In the genomic region with DNA sequence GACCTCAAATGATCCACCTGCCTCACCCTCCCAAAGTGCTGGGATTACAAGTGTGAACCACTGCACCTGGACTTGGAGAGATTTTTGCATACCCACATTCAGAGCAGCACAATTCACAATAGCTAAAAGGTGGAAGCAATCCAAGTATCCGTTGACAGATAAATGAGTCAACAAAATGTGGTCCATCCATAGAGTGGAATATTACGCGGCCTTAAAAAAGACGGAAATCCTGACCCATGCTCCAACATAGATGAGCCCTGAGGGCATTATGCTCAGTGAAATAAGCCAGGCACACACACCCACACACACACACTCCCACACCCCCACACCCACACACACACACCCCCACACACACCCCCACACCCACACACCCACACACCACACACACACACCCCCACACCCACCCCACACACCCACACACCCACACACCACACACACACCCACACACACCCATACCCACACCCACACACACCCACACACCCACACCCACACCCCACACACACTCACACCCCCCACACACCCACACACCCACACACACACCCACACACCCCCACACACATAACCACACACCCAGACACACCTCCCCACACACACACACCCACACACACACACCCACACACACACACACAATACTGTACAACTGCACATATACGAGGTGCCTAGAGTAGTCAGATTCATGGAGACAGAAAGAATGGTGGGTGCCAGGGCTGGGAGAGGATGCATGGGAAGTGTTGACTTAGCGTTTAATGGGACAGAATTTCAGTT, we compare ENCODE assay signal across 1 cellular context.
TF ChIP-seq lines count a peak whose summit lies in the region.

No MANE protein-coding gene starts in this region.

TF ChIP-seq in GM12878, 131 proteins besides CTCF, POLR2A, EP300 and RAD21:
- TF ChIP-seq SUPT20H (IDR thresholded peaks at IDR 0.05; ENCODE audit: borderline replicate concordance, control insufficient read depth, low read depth, low read length), result no peak
- TF ChIP-seq, protein P1, sequence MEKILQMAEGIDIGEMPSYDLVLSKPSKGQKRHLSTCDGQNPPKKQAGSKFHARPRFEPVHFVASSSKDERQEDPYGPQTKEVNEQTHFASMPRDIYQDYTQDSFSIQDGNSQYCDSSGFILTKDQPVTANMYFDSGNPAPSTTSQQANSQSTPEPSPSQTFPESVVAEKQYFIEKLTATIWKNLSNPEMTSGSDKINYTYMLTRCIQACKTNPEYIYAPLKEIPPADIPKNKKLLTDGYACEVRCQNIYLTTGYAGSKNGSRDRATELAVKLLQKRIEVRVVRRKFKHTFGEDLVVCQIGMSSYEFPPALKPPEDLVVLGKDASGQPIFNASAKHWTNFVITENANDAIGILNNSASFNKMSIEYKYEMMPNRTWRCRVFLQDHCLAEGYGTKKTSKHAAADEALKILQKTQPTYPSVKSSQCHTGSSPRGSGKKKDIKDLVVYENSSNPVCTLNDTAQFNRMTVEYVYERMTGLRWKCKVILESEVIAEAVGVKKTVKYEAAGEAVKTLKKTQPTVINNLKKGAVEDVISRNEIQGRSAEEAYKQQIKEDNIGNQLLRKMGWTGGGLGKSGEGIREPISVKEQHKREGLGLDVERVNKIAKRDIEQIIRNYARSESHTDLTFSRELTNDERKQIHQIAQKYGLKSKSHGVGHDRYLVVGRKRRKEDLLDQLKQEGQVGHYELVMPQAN (conservative IDR thresholded peaks at IDR 0.05), result no peak
- TF ChIP-seq, protein P2, sequence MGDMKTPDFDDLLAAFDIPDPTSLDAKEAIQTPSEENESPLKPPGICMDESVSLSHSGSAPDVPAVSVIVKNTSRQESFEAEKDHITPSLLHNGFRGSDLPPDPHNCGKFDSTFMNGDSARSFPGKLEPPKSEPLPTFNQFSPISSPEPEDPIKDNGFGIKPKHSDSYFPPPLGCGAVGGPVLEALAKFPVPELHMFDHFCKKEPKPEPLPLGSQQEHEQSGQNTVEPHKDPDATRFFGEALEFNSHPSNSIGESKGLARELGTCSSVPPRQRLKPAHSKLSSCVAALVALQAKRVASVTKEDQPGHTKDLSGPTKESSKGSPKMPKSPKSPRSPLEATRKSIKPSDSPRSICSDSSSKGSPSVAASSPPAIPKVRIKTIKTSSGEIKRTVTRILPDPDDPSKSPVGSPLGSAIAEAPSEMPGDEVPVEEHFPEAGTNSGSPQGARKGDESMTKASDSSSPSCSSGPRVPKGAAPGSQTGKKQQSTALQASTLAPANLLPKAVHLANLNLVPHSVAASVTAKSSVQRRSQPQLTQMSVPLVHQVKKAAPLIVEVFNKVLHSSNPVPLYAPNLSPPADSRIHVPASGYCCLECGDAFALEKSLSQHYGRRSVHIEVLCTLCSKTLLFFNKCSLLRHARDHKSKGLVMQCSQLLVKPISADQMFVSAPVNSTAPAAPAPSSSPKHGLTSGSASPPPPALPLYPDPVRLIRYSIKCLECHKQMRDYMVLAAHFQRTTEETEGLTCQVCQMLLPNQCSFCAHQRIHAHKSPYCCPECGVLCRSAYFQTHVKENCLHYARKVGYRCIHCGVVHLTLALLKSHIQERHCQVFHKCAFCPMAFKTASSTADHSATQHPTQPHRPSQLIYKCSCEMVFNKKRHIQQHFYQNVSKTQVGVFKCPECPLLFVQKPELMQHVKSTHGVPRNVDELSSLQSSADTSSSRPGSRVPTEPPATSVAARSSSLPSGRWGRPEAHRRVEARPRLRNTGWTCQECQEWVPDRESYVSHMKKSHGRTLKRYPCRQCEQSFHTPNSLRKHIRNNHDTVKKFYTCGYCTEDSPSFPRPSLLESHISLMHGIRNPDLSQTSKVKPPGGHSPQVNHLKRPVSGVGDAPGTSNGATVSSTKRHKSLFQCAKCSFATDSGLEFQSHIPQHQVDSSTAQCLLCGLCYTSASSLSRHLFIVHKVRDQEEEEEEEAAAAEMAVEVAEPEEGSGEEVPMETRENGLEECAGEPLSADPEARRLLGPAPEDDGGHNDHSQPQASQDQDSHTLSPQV (IDR thresholded peaks at IDR 0.05), result no peak
